In genomic region chr2:144434865-144435264, GRCh38 we compare ENCODE assay signal across 18 cellular contexts.
"Had no signal": no experiment of that assay in that cellular context is flagged by ENCODE, and none has a peak within 500 bp of the region (broad histone marks: within the 10 kb centered on the region; RNA-seq: fewer than 3 reads in every experiment).

No MANE protein-coding gene starts in this region.

- H3K9me3 ChIP-seq: suprapubic skin, upper lobe of left lung had no signal

- H3K4me3 Mint-ChIP-seq: activated CD8-positive, alpha-beta T cell treated with anti-CD3 and anti-CD28 coated beads for 36 hours; brain; memory B cell; natural killer cell; T-helper 17 cell had no signal

- H3K4me2 ChIP-seq: hepatocyte had no signal

- H3K4me3 ChIP-seq: hepatocyte, suprapubic skin, upper lobe of left lung had no signal

- H3K27me3 ChIP-seq: hepatocyte, suprapubic skin, upper lobe of left lung had no signal

- H3K27ac ChIP-seq: hepatocyte had no signal

- H3K36me3 Mint-ChIP-seq: activated naive CD4-positive, alpha-beta T cell treated with anti-CD3 and anti-CD28 coated beads, Interleukin-2, amount 50 U/mL, for 72 hours had no signal

- H3K27me3 Mint-ChIP-seq: activated CD8-positive, alpha-beta T cell treated with anti-CD3 and anti-CD28 coated beads for 36 hours; brain; memory B cell; T-helper 17 cell had no signal

- H3K4me1 Mint-ChIP-seq: T-helper 17 cell had no signal

- ATAC-seq: activated CD8-positive, alpha-beta T cell treated with anti-CD3 and anti-CD28 coated beads for 36 hours; activated naive CD4-positive, alpha-beta T cell treated with anti-CD3 and anti-CD28 coated beads, Interleukin-2, amount 50 U/mL, for 72 hours; left ventricle myocardium superior; natural killer cell; T-helper 17 cell had no signal

- DNase-seq: activated CD4-positive, alpha-beta T cell treated with anti-CD3 and anti-CD28 coated beads for 4 hours; activated CD8-positive, alpha-beta T cell treated with anti-CD3 and anti-CD28 coated beads for 36 hours; activated gamma-delta T cell; activated T-cell treated with anti-CD3 and anti-CD28 coated beads, Interleukin-2, amount 50 U/mL, for 48 hours; amygdala; kidney; left ventricle myocardium superior; natural killer cell; nucleus accumbens; stimulated activated CD4-positive, alpha-beta T cell treated with anti-CD3 and anti-CD28 coated beads, Interleukin-4, amount 100 ng/mL, for 24 hours; stimulated activated naive CD4-positive, alpha-beta T cell; T-helper 17 cell; upper lobe of left lung had no signal

- H3K27ac Mint-ChIP-seq: activated CD8-positive, alpha-beta T cell treated with anti-CD3 and anti-CD28 coated beads for 36 hours; activated naive CD4-positive, alpha-beta T cell treated with anti-CD3 and anti-CD28 coated beads, Interleukin-2, amount 50 U/mL, for 72 hours; memory B cell; T-helper 17 cell had no signal

- H3K9me3 Mint-ChIP-seq: activated CD8-positive, alpha-beta T cell treated with anti-CD3 and anti-CD28 coated beads for 36 hours; activated naive CD4-positive, alpha-beta T cell treated with anti-CD3 and anti-CD28 coated beads, Interleukin-2, amount 50 U/mL, for 72 hours; brain; memory B cell; natural killer cell had no signal

- H3K36me3 ChIP-seq: upper lobe of left lung had no signal

- H2AFZ ChIP-seq: hepatocyte had no signal
